In genomic region chr5:82225525-82226172, GRCh38 we compare ENCODE assay signal across 8 cellular contexts. TPM values are rescaled to one million over a fixed set of nuclear protein-coding genes. Genes with fewer than 3 reads are reported as not detected.
DNase-seq lines count a peak whose midpoint lies in the region; ATAC-seq, FAIRE-seq and TF ChIP-seq lines count a peak whose summit lies in the region.

No MANE protein-coding gene starts in this region.

- H4K20me1 ChIP-seq in mammary epithelial cell (ENCODE audit: insufficient read depth, low read length): no peaks in the 10 kb centered on the region

- H3K27ac ChIP-seq in WERI-Rb-1 (no peak overlapping the region), mammary epithelial cell (ENCODE audit: insufficient read depth, low read depth, low read length) (no peak overlapping the region), kidney (ENCODE audit: low read depth in 2 of 2, low read length in 2 of 2) (no peak overlapping the region)

- H3K4me2 ChIP-seq in mammary epithelial cell (ENCODE audit: insufficient read depth, low read depth, low read length): no peak overlapping the region

- peak overlapping the region; percentile 6 for H2AFZ ChIP-seq in mammary epithelial cell (ENCODE audit: low read depth, low read length)

- in situ Hi-C loops in mammary epithelial cell (cut with MboI; ENCODE audit: low sequenced_read_pairs in 2 of 2): loop anchor here (5.0 to 10.0 kb wide), 2 partner anchors 43 to 51 kb away; no protein-coding TSS in a partner anchor

- no TSS peak for BruUV-seq in mammary epithelial cell (replicated peaks; lab: Mats Ljungman, UMichigan)

- dilution Hi-C loops in mammary epithelial cell (cut with HindIII; ENCODE audit: low sequenced_read_pairs): loop anchor here (5.0 kb wide), 1 partner anchor 48 kb away; no protein-coding TSS in a partner anchor

- 55% methylated on average over 5 of the region's 7 CpGs for WGBS in mammary epithelial cell (ENCODE audit: low coverage, missing lambda C conversion rate)

- peak; percentile 97 for ATAC-seq in GM18498 (IDR thresholded peaks at IDR 0.05; ENCODE audit: unreplicated experiment)
- ATAC-seq in HG02938 (IDR thresholded peaks at IDR 0.05; ENCODE audit: unreplicated experiment): peak; percentile 81

- H3K27me3 ChIP-seq in WERI-Rb-1 (ENCODE audit: insufficient read depth, low read depth, severe bottlenecking): no peaks in the 10 kb centered on the region
- H3K27me3 ChIP-seq in mammary epithelial cell (ENCODE audit: insufficient read depth, low read length): no peaks in the 10 kb centered on the region

- no peaks in the 10 kb centered on the region for H3K9me3 ChIP-seq in WERI-Rb-1 (ENCODE audit: severe bottlenecking)
- H3K9me3 ChIP-seq in mammary epithelial cell (replicated peaks; ENCODE audit: insufficient read depth, low read length): no peaks in the 10 kb centered on the region
- no peaks in the 10 kb centered on the region for H3K9me3 ChIP-seq in kidney (ENCODE audit: control insufficient read depth in 1 of 2, low read length in 2 of 2)

- H3K36me3 ChIP-seq in WERI-Rb-1: no peaks in the 10 kb centered on the region
- no peaks in the 10 kb centered on the region for H3K36me3 ChIP-seq in mammary epithelial cell (ENCODE audit: insufficient read depth, low read length)
- no peaks in the 10 kb centered on the region for H3K36me3 ChIP-seq in kidney (ENCODE audit: control insufficient read depth in 1 of 2, insufficient read depth in 2 of 2, low read length in 2 of 2)

- H3K4me1 ChIP-seq in mammary epithelial cell (ENCODE audit: insufficient read depth, low read length) (no peaks in the 10 kb centered on the region), kidney (ENCODE audit: control insufficient read depth in 1 of 2, insufficient read depth in 1 of 2, low read depth in 1 of 2, low read length in 2 of 2) (peaks cover 0 to 2% of the 10 kb centered on the region in 2 donors)

- DNase-seq in A172 (ENCODE audit: low spot score) (peak; percentile 62), NCI-H1930 (lab: John Stamatoyannopoulos, UW) (peak; percentile 2 to 26), WERI-Rb-1 (peak; percentile 63), mammary epithelial cell (peak; percentile 60), kidney (no peak)
- DNase-seq in stimulated activated CD4-positive, alpha-beta T cell treated with anti-CD3 and anti-CD28 coated beads, Interleukin-1b, Interleukin-23, amount 100 ng/mL, for 48 hours: peak; percentile 57

- H3K9ac ChIP-seq in mammary epithelial cell (ENCODE audit: insufficient read depth, low read length) (no peak overlapping the region), kidney (ENCODE audit: low read length in 2 of 2) (no peak overlapping the region)

- CTCF ChIA-PET in mammary epithelial cell (lab: Charles Lee; ENCODE audit: low non-redundant PET): no interaction called here

- H3K4me3 ChIP-seq in WERI-Rb-1 (ENCODE audit: low read depth, low read length): no peak overlapping the region
- no peak overlapping the region for H3K4me3 ChIP-seq in mammary epithelial cell (replicated peaks in 1 of 3; ENCODE audit: insufficient read depth in 1 of 3, low read depth in 2 of 3, low read length in 3 of 3)
- H3K4me3 ChIP-seq in kidney (ENCODE audit: low read length in 2 of 2): peak overlapping the region; percentile 10 to 50

- intact Hi-C loops in mammary epithelial cell (cut with micrococcal nuclease): loop anchor here (1.0 to 5.0 kb wide), 4 partner anchors 51 to 798 kb away; no protein-coding TSS in a partner anchor
- intact Hi-C loops in kidney (cut with DNase I): no loop called here

- FAIRE-seq in kidney (lab: Jason Lieb, UNC): peak; percentile 50

- H3K79me2 ChIP-seq in mammary epithelial cell (ENCODE audit: insufficient read depth, low read length): no peaks in the 10 kb centered on the region

- TF ChIP-seq CTCF in WERI-Rb-1 (IDR thresholded peaks at IDR 0.05; ENCODE audit: low read depth, low read length) (peak; percentile 77), mammary epithelial cell (conservative IDR thresholded peaks at IDR 0.05 in 1 of 2, IDR thresholded peaks at IDR 0.05 in 1 of 2; ENCODE audit: extremely low read depth in 1 of 2, insufficient read depth in 1 of 2, low read depth in 1 of 2, low read length in 2 of 2) (peak; percentile 87 to 94), kidney (IDR thresholded peaks at IDR 0.05; ENCODE audit: borderline replicate concordance, extremely low read depth, insufficient read depth) (peak; percentile 79)

RNA-seq across cellular contexts. Expression of gene RPS23, which starts 52.5 kb away (rescaled TPM):
- 3,037 and 3,232 TPM in 2 replicates for total RNA-seq in A172 (2014; rRNA removed; shearing (Covaris generic))
- total RNA-seq in mammary epithelial cell (1,000 to 10,000 TPM; 1,263 to 1,505 TPM), kidney (1,470 TPM)
- polyA plus RNA-seq in mammary epithelial cell (6,191 TPM), kidney (ENCODE audit: insufficient read depth, low read depth, low replicate concordance) (2,169 TPM)
- 853 TPM for polyA minus RNA-seq in mammary epithelial cell

Comparison
In these comparisons a context has a peak if more than half of its experiments do, and no peak if none do; other contexts are left out.
1. H3K4me3 ChIP-seq: peak in kidney (2 of 2); none in WERI-Rb-1 (single experiment) and mammary epithelial cell (0 of 3).
2. Peak in every context shown above with its lines, with median percentiles within 50 percentile points of each other: CTCF ChIP-seq.